In genomic region chr14:69069020-69069421, GRCh38 we compare ENCODE assay signal across 10 cellular contexts.
DNase-seq lines count a peak whose midpoint lies in the region; ATAC-seq and TF ChIP-seq lines count a peak whose summit lies in the region.
"Had no signal": no experiment of that assay in that cellular context is flagged by ENCODE, and none has a peak within 500 bp of the region (broad histone marks: within the 10 kb centered on the region; RNA-seq: fewer than 3 reads in every experiment).

No MANE protein-coding gene starts in this region.

- DNase-seq in AG09319 (ENCODE audit: extremely low read depth, low read depth), result peak; percentile 75
- no peak for DNase-seq in HL-60 (ENCODE audit: low read depth in 1 of 2, low spot score in 1 of 2)
- peak; percentile 59 to 84 for DNase-seq in cardiac fibroblast (ENCODE audit: low read depth in 2 of 2)
- DNase-seq in myocyte (ENCODE audit: low read depth), result peak; percentile 51
- no peak for DNase-seq in HT-29 (ENCODE audit: low spot score)
- no peak for DNase-seq in NCI-H2029 (lab: John Stamatoyannopoulos, UW)
- DNase-seq: KBM-7, NCI-H226 had no signal

- TF ChIP-seq CTCF in AG09319 (IDR thresholded peaks at IDR 0.05; ENCODE audit: low read depth, low read length) (no peak), HL-60 (IDR thresholded peaks at IDR 0.05; ENCODE audit: insufficient read depth, low read length) (no peak), cardiac fibroblast (IDR thresholded peaks at IDR 0.05; ENCODE audit: low read depth, low read length) (no peak)

- no peak overlapping the region for H3K4me3 ChIP-seq in HL-60 (replicated peaks; ENCODE audit: insufficient read depth, low read length)
- H3K4me3 ChIP-seq in cardiac fibroblast (replicated peaks in 1 of 2; ENCODE audit: low read depth in 2 of 2, low read length in 2 of 2), result no peak overlapping the region

- peak overlapping the region; percentile 79 for H3K27ac ChIP-seq in HL-60 (replicated peaks)

- no peaks in the 10 kb centered on the region for H3K27me3 ChIP-seq in HL-60 (ENCODE audit: insufficient read depth, poor library complexity, severe bottlenecking)

- ATAC-seq in HG02623 (IDR thresholded peaks at IDR 0.05; ENCODE audit: unreplicated experiment) (no peak), GM18909 (IDR thresholded peaks at IDR 0.05; ENCODE audit: poor library complexity, unreplicated experiment) (no peak)

Comparison
In these comparisons a context has a peak if more than half of its experiments do, and no peak if none do; other contexts are left out.
1. DNase-seq: peak in AG09319 (single experiment), cardiac fibroblast (2 of 2) and myocyte (single experiment); none in HL-60 (0 of 2), HT-29 (single experiment) and NCI-H2029 (single experiment).